ENCODE assay signal across 2 cellular contexts in genomic region chr19:44596428-44597130, GRCh38.
TF ChIP-seq lines count a peak whose summit lies in the region.

No MANE protein-coding gene starts in this region.

TF ChIP-seq in K562, 482 proteins besides CTCF, POLR2A, EP300 and RAD21:
- TF ChIP-seq EGR1 (conservative IDR thresholded peaks at IDR 0.05), result peak; percentile 51
- TF ChIP-seq ZNF24 (IDR thresholded peaks at IDR 0.05), result peak; percentile 73; the same call in 1 of the 2 replicates
- no peak for TF ChIP-seq TAF9B (IDR thresholded peaks at IDR 0.05; ENCODE audit: partially characterized antibody)
- TF ChIP-seq GATA2 (CRISPR knock-in tag; IDR thresholded peaks at IDR 0.05), result no peak
- TF ChIP-seq ZBTB17 (CRISPR knock-in tag; IDR thresholded peaks at IDR 0.05), result no peak
- TF ChIP-seq TEAD4 (IDR thresholded peaks at IDR 0.05; ENCODE audit: low read length), result no peak
- no peak for TF ChIP-seq TEAD4 (CRISPR knock-in tag; IDR thresholded peaks at IDR 0.05; ENCODE audit: borderline replicate concordance)
- no peak for TF ChIP-seq NUFIP1 (IDR thresholded peaks at IDR 0.05; ENCODE audit: partially characterized antibody)
- TF ChIP-seq ZBTB26 (CRISPR knock-in tag; IDR thresholded peaks at IDR 0.05), result 0 out of 2 replicates have a peak, but pooled peaks have one; percentile 20
TF ChIP-seq in K562: peak in this region for 3.

TF ChIP-seq in HepG2, 621 proteins besides CTCF, POLR2A, EP300 and RAD21 (continues in another document):
- no peak for TF ChIP-seq ZBTB37 (CRISPR knock-in tag; IDR thresholded peaks at IDR 0.05)
- TF ChIP-seq GLI4 (CRISPR knock-in tag; IDR thresholded peaks at IDR 0.05; ENCODE audit: borderline replicate concordance), result no peak
- TF ChIP-seq RBM22 (optimal IDR thresholded peaks at IDR 0.05; ENCODE audit: low read length), result no peak
- peak; percentile 46 for TF ChIP-seq ZNF687 (CRISPR knock-in tag; IDR thresholded peaks at IDR 0.05)
- peak; percentile 66 for TF ChIP-seq TBX2 (CRISPR knock-in tag; IDR thresholded peaks at IDR 0.05; ENCODE audit: borderline replicate concordance)
- TF ChIP-seq YEATS2 (CRISPR knock-in tag; IDR thresholded peaks at IDR 0.05; ENCODE audit: borderline replicate concordance), result no peak
- TF ChIP-seq TARDBP (CRISPR knock-in tag; IDR thresholded peaks at IDR 0.05), result no peak
- peak; percentile 86; the same call in 1 of the 2 replicates for TF ChIP-seq ZNF710 (CRISPR knock-in tag; IDR thresholded peaks at IDR 0.05; ENCODE audit: borderline replicate concordance)
- no peak for TF ChIP-seq ZNF784 (CRISPR knock-in tag; IDR thresholded peaks at IDR 0.05; ENCODE audit: borderline replicate concordance)
- no peak for TF ChIP-seq ZNF484 (CRISPR knock-in tag; IDR thresholded peaks at IDR 0.05; ENCODE audit: borderline replicate concordance, low read depth)
- no peak for TF ChIP-seq CERS6 (CRISPR knock-in tag; IDR thresholded peaks at IDR 0.05)
- no peak for TF ChIP-seq ZNF382 (CRISPR knock-in tag; IDR thresholded peaks at IDR 0.05; ENCODE audit: borderline replicate concordance)
- TF ChIP-seq LCORL (IDR thresholded peaks at IDR 0.05), result no peak
- peak; percentile 90 for TF ChIP-seq LCORL (CRISPR knock-in tag; IDR thresholded peaks at IDR 0.05)
- TF ChIP-seq SUZ12 (IDR thresholded peaks at IDR 0.05; ENCODE audit: low read depth, low read length), result no peak
- TF ChIP-seq CEBPG (CRISPR knock-in tag; IDR thresholded peaks at IDR 0.05), result no peak
- peak; percentile 67 for TF ChIP-seq GATAD2A (CRISPR knock-in tag; IDR thresholded peaks at IDR 0.05)
- TF ChIP-seq GMEB2 (CRISPR knock-in tag; IDR thresholded peaks at IDR 0.05; ENCODE audit: low read depth), result no peak
- TF ChIP-seq MXI1 (IDR thresholded peaks at IDR 0.05; ENCODE audit: borderline replicate concordance, low read depth, low read length), result peak; percentile 29; the same call in 1 of the 3 replicates
- TF ChIP-seq XRCC5 (optimal IDR thresholded peaks at IDR 0.05; ENCODE audit: low read length), result peak; percentile 70
- no peak for TF ChIP-seq CBFB (CRISPR knock-in tag; IDR thresholded peaks at IDR 0.05)
- no peak for TF ChIP-seq ZNF33A (CRISPR knock-in tag; IDR thresholded peaks at IDR 0.05; ENCODE audit: borderline replicate concordance)
- no peak for TF ChIP-seq ZNF383 (CRISPR knock-in tag; IDR thresholded peaks at IDR 0.05; ENCODE audit: borderline replicate concordance)
- TF ChIP-seq THYN1 (CRISPR knock-in tag; IDR thresholded peaks at IDR 0.05; ENCODE audit: borderline replicate concordance, low read depth), result no peak
- peak; percentile 77 for TF ChIP-seq ZNF746 (CRISPR knock-in tag; IDR thresholded peaks at IDR 0.05)
- TF ChIP-seq PAXIP1 (CRISPR knock-in tag; conservative IDR thresholded peaks at IDR 0.05), result peak; percentile 83
- TF ChIP-seq ZNF496 (CRISPR knock-in tag; IDR thresholded peaks at IDR 0.05; ENCODE audit: insufficient replicate concordance), result no peak
- TF ChIP-seq TBX3 (IDR thresholded peaks at IDR 0.05; ENCODE audit: borderline replicate concordance), result no peak
- TF ChIP-seq ZNF350 (CRISPR knock-in tag; IDR thresholded peaks at IDR 0.05; ENCODE audit: borderline replicate concordance, low read depth), result 0 out of 2 replicates have a peak, but pooled peaks have one; percentile 30
- TF ChIP-seq PTBP1 (IDR thresholded peaks at IDR 0.05; ENCODE audit: low read depth, low read length, poor library complexity, severe bottlenecking), result no peak
- TF ChIP-seq NR2F2 (IDR thresholded peaks at IDR 0.05; ENCODE audit: borderline replicate concordance, low read depth), result no peak
- TF ChIP-seq SMAD3 (CRISPR knock-in tag; IDR thresholded peaks at IDR 0.05), result no peak
- TF ChIP-seq ARID5B (CRISPR knock-in tag; IDR thresholded peaks at IDR 0.05), result peak; percentile 60; the same call in 1 of the 2 replicates
- TF ChIP-seq ZBTB25 (CRISPR knock-in tag; IDR thresholded peaks at IDR 0.05), result no peak
- TF ChIP-seq KLF6 (CRISPR knock-in tag; IDR thresholded peaks at IDR 0.05), result no peak
